In the genomic region with DNA sequence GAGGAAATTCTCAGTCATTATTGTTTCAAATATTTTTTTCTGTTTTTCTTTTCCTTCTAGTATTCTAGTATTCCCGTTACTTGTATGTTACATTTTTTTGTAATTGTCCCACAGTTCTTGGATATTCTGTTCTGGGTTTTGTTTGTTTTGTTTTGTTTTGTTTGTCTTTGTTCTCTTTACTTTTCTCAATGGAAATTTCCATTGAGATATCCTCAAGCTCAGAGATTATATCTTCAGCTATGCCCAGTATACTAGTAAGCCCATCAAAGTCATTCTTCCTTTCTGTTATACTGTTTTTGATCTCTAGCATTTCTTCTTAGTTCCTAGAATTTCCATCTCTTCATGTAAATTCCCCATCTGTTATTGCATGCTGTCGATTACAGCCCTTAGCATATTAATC, we compare ENCODE assay signal across 21 cellular contexts. TPM values are rescaled to one million over a fixed set of nuclear protein-coding genes. Genes with fewer than 3 reads are reported as not detected.
"Had no signal": no experiment of that assay in that cellular context is flagged by ENCODE, and none has a peak within 500 bp of the region (broad histone marks: within the 10 kb centered on the region; RNA-seq: fewer than 3 reads in every experiment).

No MANE protein-coding gene starts in this region.

- H3K9me3 Mint-ChIP-seq: neural crest cell had no signal

- H3K4me3 ChIP-seq: coronary artery, esophagus muscularis mucosa, gastrocnemius medialis, left ventricle myocardium inferior, lower lobe of right lung, right atrium auricular region, sigmoid colon, skin epidermis, suprapubic skin, tibial artery had no signal

- H3K36me3 Mint-ChIP-seq: immature natural killer cell; memory B cell; naive thymus-derived CD8-positive, alpha-beta T cell had no signal

- H3K4me1 ChIP-seq: esophagus muscularis mucosa, gastrocnemius medialis, left ventricle myocardium inferior, lower lobe of right lung, right atrium auricular region, sigmoid colon, suprapubic skin, tibial artery had no signal

- H3K27ac ChIP-seq: coronary artery, epithelial cell of prostate, esophagus muscularis mucosa, gastrocnemius medialis, left ventricle myocardium inferior, lower lobe of right lung, right atrium auricular region, sigmoid colon, skin epidermis, suprapubic skin, tibial artery had no signal

- H3K27me3 ChIP-seq: esophagus muscularis mucosa, gastrocnemius medialis, right atrium auricular region, sigmoid colon, suprapubic skin, tibial artery had no signal

- H3K9me3 ChIP-seq: esophagus muscularis mucosa, gastrocnemius medialis, left ventricle myocardium inferior, lower lobe of right lung, right atrium auricular region, sigmoid colon, suprapubic skin, tibial artery had no signal

- ATAC-seq: gastrocnemius medialis; left cardiac atrium; lower lobe of right lung; naive thymus-derived CD8-positive, alpha-beta T cell had no signal

- H3K4me3 Mint-ChIP-seq: immature natural killer cell; memory B cell; naive thymus-derived CD8-positive, alpha-beta T cell; neural crest cell had no signal

- H3K27ac Mint-ChIP-seq: immature natural killer cell; memory B cell; naive thymus-derived CD8-positive, alpha-beta T cell had no signal

- H3K4me1 Mint-ChIP-seq: immature natural killer cell; memory B cell; naive thymus-derived CD8-positive, alpha-beta T cell had no signal

- H3K36me3 ChIP-seq: esophagus muscularis mucosa, gastrocnemius medialis, left ventricle myocardium inferior, lower lobe of right lung, right atrium auricular region, sigmoid colon, suprapubic skin, tibial artery had no signal

- DNase-seq: central memory CD4-positive, alpha-beta T cell; effector CD8-positive, alpha-beta T cell; gastrocnemius medialis; immature natural killer cell; left cardiac atrium; left ventricle myocardium inferior; lower lobe of right lung; naive thymus-derived CD8-positive, alpha-beta T cell; posterior cingulate gyrus; sigmoid colon; stimulated activated CD4-positive, alpha-beta T cell treated with anti-CD3 and anti-CD28 coated beads, Interleukin-12 subunit alpha, Interleukin-12 subunit beta, amount 100 ng/mL, for 4 hours; stimulated activated naive CD4-positive, alpha-beta T cell; tibial artery had no signal

RNA-seq across cellular contexts. Expression of a gene that starts 27.8 kb away (rescaled TPM):
- total RNA-seq: left ventricle myocardium inferior; naive thymus-derived CD8-positive, alpha-beta T cell had no signal
- polyA plus RNA-seq: immature natural killer cell; naive thymus-derived CD8-positive, alpha-beta T cell had no signal
